Comparison of ENCODE assay signal across 8 cellular contexts in the genomic region with DNA sequence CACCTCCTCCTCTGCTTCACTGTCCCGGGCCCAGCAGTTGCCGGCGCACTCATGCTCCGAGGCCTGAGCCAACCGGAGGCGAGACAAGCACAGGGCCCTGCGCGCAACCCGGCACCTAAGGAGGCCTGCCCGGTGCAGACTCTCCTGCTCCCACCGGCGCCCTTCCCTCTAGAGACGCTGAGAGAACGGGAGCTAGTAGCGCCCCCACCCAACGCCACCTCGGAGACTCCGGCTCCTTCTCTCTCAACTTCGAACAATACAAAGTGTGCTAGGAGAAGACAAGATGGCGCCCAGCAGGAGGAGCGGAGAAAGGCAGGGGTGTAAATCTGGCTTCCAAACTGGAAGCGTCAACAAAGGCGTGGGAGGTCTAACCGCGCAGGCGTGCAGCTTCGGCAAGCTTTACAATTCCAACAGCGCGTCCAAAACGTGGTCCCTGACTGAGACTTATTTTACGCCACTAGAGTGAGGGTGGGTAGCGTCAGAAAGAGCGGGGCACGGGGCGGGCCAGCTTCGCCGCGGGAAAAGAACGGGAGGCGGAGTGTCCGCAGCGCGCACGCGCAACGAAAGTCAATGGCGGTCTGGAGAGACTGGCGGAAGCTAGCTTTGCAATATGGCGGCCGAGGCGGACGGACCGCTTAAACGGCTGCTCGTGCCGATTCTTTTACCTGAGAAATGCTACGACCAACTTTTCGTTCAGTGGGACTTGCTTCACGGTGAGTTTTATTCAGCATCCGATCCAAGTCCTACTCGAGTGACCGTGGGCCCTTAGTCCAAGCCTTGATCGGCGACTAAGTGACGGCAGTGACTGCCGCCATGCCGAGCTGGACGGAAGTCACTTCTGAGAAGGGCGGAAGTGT. TPM values are rescaled to one million over a fixed set of nuclear protein-coding genes. Genes with fewer than 3 reads are reported as not detected.
DNase-seq lines count a peak whose midpoint lies in the region; ATAC-seq, FAIRE-seq and TF ChIP-seq lines count a peak whose summit lies in the region.

A gene (plus strand): TSS at position 600 of the 857 bp plus-strand sequence. CDS start 11 bp downstream, at position 611.

- H3K27ac Mint-ChIP-seq in central memory CD8-positive, alpha-beta T cell (ENCODE audit: low read depth) = peak within 1 kb of the TSS; percentile 91

- peaks cover 38% of the 10 kb centered on the region for H3K36me3 Mint-ChIP-seq in central memory CD8-positive, alpha-beta T cell (ENCODE audit: insufficient read depth)

- H3K4me3 ChIP-seq in AG04450 (ENCODE audit: low read depth, low read length) = peak within 1 kb of the TSS; percentile 92

- peak; percentile 92 for DNase-seq in AG04450 (ENCODE audit: low read depth, low spot score)
- peak; percentile 96 to 98 for DNase-seq in NCI-H446 (lab: John Stamatoyannopoulos, UW)
- DNase-seq in activated CD4-positive, CD25-positive, alpha-beta regulatory T cell treated with anti-CD3 and anti-CD28 coated beads, Interleukin-2, amount 50 U/mL, for 16 hours (ENCODE audit: low read depth, low spot score) = peak; percentile 87
- DNase-seq in central memory CD8-positive, alpha-beta T cell (ENCODE audit: low spot score in 2 of 2) = peak; percentile 90 to 95
- peak; percentile 93 for DNase-seq in stimulated activated CD4-positive, alpha-beta T cell treated with anti-CD3 and anti-CD28 coated beads, Interleukin-12 subunit alpha, Interleukin-12 subunit beta, amount 100 ng/mL, for 4 hours

- peak within 1 kb of the TSS; percentile 97 for H3K27ac ChIP-seq in AG04450 (ENCODE audit: low read depth, low read length)

- H3K4me3 Mint-ChIP-seq in central memory CD8-positive, alpha-beta T cell = peak within 1 kb of the TSS; percentile 89

- peaks cover 8% of the 10 kb centered on the region; the same call in 1 of the 2 replicates for H3K9me3 ChIP-seq in AG04450 (ENCODE audit: control insufficient read depth, insufficient read depth, low read length)

- H3K27me3 Mint-ChIP-seq in central memory CD8-positive, alpha-beta T cell = no peaks in the 10 kb centered on the region

- H3K9me3 Mint-ChIP-seq in central memory CD8-positive, alpha-beta T cell = no peaks in the 10 kb centered on the region

- no peaks in the 10 kb centered on the region for H3K27me3 ChIP-seq in AG04450 (ENCODE audit: control insufficient read depth, insufficient read depth, low read length)

- peak; percentile 43 for FAIRE-seq in islet of Langerhans (lab: Jason Lieb, UNC)

- TF ChIP-seq CTCF in AG04450 (IDR thresholded peaks at IDR 0.05; ENCODE audit: low read depth, low read length) = no peak; the same call in 1 of the 2 replicates

- ATAC-seq in GM18909 (IDR thresholded peaks at IDR 0.05; ENCODE audit: poor library complexity, unreplicated experiment) (peak; percentile 64), HG03175 (IDR thresholded peaks at IDR 0.05; ENCODE audit: unreplicated experiment) (peak; percentile 67)
- peak; percentile 91 for ATAC-seq in central memory CD8-positive, alpha-beta T cell (replicated peaks; ENCODE audit: extremely low read depth, poor library complexity, severe bottlenecking)

- H3K4me1 Mint-ChIP-seq in central memory CD8-positive, alpha-beta T cell = peaks cover 57% of the 10 kb centered on the region

- POLR2A ChIA-PET in AG04450 (lab: Yijun Ruan, JAX) = interaction anchor here (0.5 to 2.2 kb wide), 8 partner anchors 10 to 277 kb away, joined by 3 to 44 read pairs (median 4); a partner anchor contains a TSS

- CTCF ChIA-PET in AG04450 (lab: Charles Lee) = interaction anchor here (1.0 kb wide), 2 partner anchors 23 to 104 kb away, joined by 4 to 7 read pairs; a partner anchor contains a TSS

RNA-seq across cellular contexts. Expression of the gene that starts here (rescaled TPM):
- polyA plus RNA-seq in AG04450 (2011; rRNA removed) = 128 and 131 TPM in 2 replicates
- 79.9 and 99.2 TPM in 2 replicates for polyA minus RNA-seq in AG04450 (2011; rRNA and poly(A)+ RNA removed)

Comparison
In these comparisons a context has a peak if more than half of its experiments do, and no peak if none do; other contexts are left out.
1. Peak in every context shown above with its lines: DNase-seq, ATAC-seq, H3K4me3 ChIP-seq and H3K27ac ChIP-seq.